1 cellular context compared by ENCODE assay signal in genomic region chr10:118835682-118836326, GRCh38.
TF ChIP-seq lines count a peak whose summit lies in the region.

No MANE protein-coding gene starts in this region.

TF ChIP-seq in HEK293, 187 proteins besides CTCF, POLR2A, EP300 and RAD21 (continued from another document):
- TF ChIP-seq ZNF549 (tag by site-specific recombination; IDR thresholded peaks at IDR 0.05) (no peak), ZNF530 (tag by site-specific recombination; IDR thresholded peaks at IDR 0.05; ENCODE audit: low read depth) (no peak), PRDM2 (tag by site-specific recombination; IDR thresholded peaks at IDR 0.05; ENCODE audit: borderline replicate concordance) (no peak), ZNF155 (tag by site-specific recombination; IDR thresholded peaks at IDR 0.05) (no peak), ZNF24 (tag by site-specific recombination; IDR thresholded peaks at IDR 0.05) (no peak), PBX3 (CRISPR knock-in tag; IDR thresholded peaks at IDR 0.05) (no peak), KLF9 (tag by site-specific recombination; IDR thresholded peaks at IDR 0.05; ENCODE audit: low read depth) (no peak), KLF10 (tag by site-specific recombination; IDR thresholded peaks at IDR 0.05) (no peak), ZNF366 (tag by site-specific recombination; conservative IDR thresholded peaks at IDR 0.05) (0 out of 2 replicates have a peak, but pooled peaks have one; percentile 29), KLF1 (tag by site-specific recombination; IDR thresholded peaks at IDR 0.05) (no peak)
TF ChIP-seq in HEK293: peak in this region for 8.
